ENCODE assay signal across 17 cellular contexts in genomic region chr5:172892713-172893112, GRCh38. TPM values are rescaled to one million over a fixed set of nuclear protein-coding genes. Genes with fewer than 3 reads are reported as not detected.
A peak's percentile ranks its signal among the peaks of the same experiment; 100 is the strongest.
DNase-seq lines count a peak whose midpoint lies in the region; ATAC-seq and TF ChIP-seq lines count a peak whose summit lies in the region.
"Had no signal": no experiment of that assay in that cellular context is flagged by ENCODE, and none has a peak within 500 bp of the region (broad histone marks: within the 10 kb centered on the region; RNA-seq: fewer than 3 reads in every experiment).

No MANE protein-coding gene starts in this region.

- H3K36me3 ChIP-seq in adrenal gland (replicated peaks in 1 of 2) = peaks cover 0 to 10% of the 10 kb centered on the region in 2 donors
- peaks cover 0 to 11% of the 10 kb centered on the region in 2 donors for H3K36me3 ChIP-seq in gastroesophageal sphincter
- peaks cover 6 to 25% (median 9%) of the 10 kb centered on the region in 3 donors for H3K36me3 ChIP-seq in tibial artery

- ATAC-seq in gastroesophageal sphincter = peak; percentile 34
- no peak for ATAC-seq in naive B cell (ENCODE audit: low read depth in 2 of 2)
- ATAC-seq: activated CD4-positive, alpha-beta T cell treated with anti-CD3 and anti-CD28 coated beads for 36 hours; activated T-cell treated with anti-CD3 and anti-CD28 coated beads, Interleukin-2, amount 50 U/mL, for 4 hours; K562 had no signal

- peak overlapping the region; percentile 41 to 72 (median 54) for H3K27ac Mint-ChIP-seq in naive B cell
- no peak overlapping the region for H3K27ac Mint-ChIP-seq in activated naive CD4-positive, alpha-beta T cell treated with anti-CD3 and anti-CD28 coated beads for 36 hours
- no peak overlapping the region for H3K27ac Mint-ChIP-seq in endothelial cell (ENCODE audit: unreplicated experiment)
- H3K27ac Mint-ChIP-seq: activated CD4-positive, alpha-beta T cell treated with anti-CD3 and anti-CD28 coated beads for 36 hours had no signal

- H3K27me3 ChIP-seq in adrenal gland (no peaks in the 10 kb centered on the region), gastroesophageal sphincter (no peaks in the 10 kb centered on the region), tibial artery (no peaks in the 10 kb centered on the region)

- H3K4me1 Mint-ChIP-seq in naive B cell (peaks cover under 1 to 10% (median 6%) of the 10 kb centered on the region in 3 donors), endothelial cell (ENCODE audit: unreplicated experiment) (peaks cover 36% of the 10 kb centered on the region)
- peaks cover 9% of the 10 kb centered on the region for H3K4me1 Mint-ChIP-seq in activated naive CD4-positive, alpha-beta T cell treated with anti-CD3 and anti-CD28 coated beads for 36 hours (ENCODE audit: low read depth)

- H3K27me3 Mint-ChIP-seq in naive B cell = no peaks in the 10 kb centered on the region
- no peaks in the 10 kb centered on the region for H3K27me3 Mint-ChIP-seq in activated naive CD4-positive, alpha-beta T cell treated with anti-CD3 and anti-CD28 coated beads for 36 hours (ENCODE audit: low read depth)
- peaks cover 8% of the 10 kb centered on the region for H3K27me3 Mint-ChIP-seq in endothelial cell (ENCODE audit: unreplicated experiment)
- H3K27me3 Mint-ChIP-seq: activated CD4-positive, alpha-beta T cell treated with anti-CD3 and anti-CD28 coated beads for 36 hours had no signal

- peak in 1 of 6 experiments; percentile 14 for TF ChIP-seq CTCF in adrenal gland (IDR thresholded peaks at IDR 0.05)
- peak in 2 of 4 experiments; percentile 21 to 51 for TF ChIP-seq CTCF in gastroesophageal sphincter (IDR thresholded peaks at IDR 0.05)
- no peak for TF ChIP-seq CTCF in tibial artery (IDR thresholded peaks at IDR 0.05)
- TF ChIP-seq CTCF in endothelial cell (IDR thresholded peaks at IDR 0.05; ENCODE audit: unreplicated experiment) = no peak

- TF ChIP-seq EP300 in gastroesophageal sphincter (IDR thresholded peaks at IDR 0.05) = no peak

- CTCF ChIA-PET in activated naive CD4-positive, alpha-beta T cell treated with anti-CD3 and anti-CD28 coated beads for 36 hours (lab: Charles Lee) = no interaction called here

- 65 to 86% (median 80%) methylated on average over 7 of the region's 7 CpGs for WGBS in adrenal gland, 4 donors
- WGBS in gastroesophageal sphincter (ENCODE audit: low coverage in 1 of 2), 2 donors = 42 to 70% methylated on average over 6 to 7 of the region's 7 CpGs

- intact Hi-C loops in adrenal gland (cut with DNase I) (no loop called here), tibial artery (cut with DNase I; ENCODE audit: low total_unique reads) (no loop called here)
- intact Hi-C loops in activated naive CD4-positive, alpha-beta T cell treated with anti-CD3 and anti-CD28 coated beads for 36 hours (cut with micrococcal nuclease) = no loop called here

- H3K9me3 ChIP-seq in adrenal gland (replicated peaks in 1 of 3) = no peaks in the 10 kb centered on the region
- H3K9me3 ChIP-seq in gastroesophageal sphincter = no peaks in the 10 kb centered on the region
- no peaks in the 10 kb centered on the region for H3K9me3 ChIP-seq in tibial artery

- H3K9me3 Mint-ChIP-seq in naive B cell (no peaks in the 10 kb centered on the region), endothelial cell (ENCODE audit: unreplicated experiment) (no peaks in the 10 kb centered on the region)
- H3K9me3 Mint-ChIP-seq in activated naive CD4-positive, alpha-beta T cell treated with anti-CD3 and anti-CD28 coated beads for 36 hours = no peaks in the 10 kb centered on the region
- H3K9me3 Mint-ChIP-seq: activated T-cell treated with anti-CD3 and anti-CD28 coated beads, Interleukin-2, amount 50 U/mL, for 4 hours had no signal

- H3K4me3 ChIP-seq in adrenal gland (no peak overlapping the region), gastroesophageal sphincter (no peak overlapping the region), tibial artery (no peak overlapping the region)
- H3K4me3 ChIP-seq: K562 had no signal

- H3K4me1 ChIP-seq in adrenal gland (replicated peaks in 1 of 2) (peaks cover 32 to 42% of the 10 kb centered on the region in 2 donors), gastroesophageal sphincter (peaks cover 5 to 81% (median 39%) of the 10 kb centered on the region in 3 donors), tibial artery (peaks cover 0 to 71% (median 39%) of the 10 kb centered on the region in 4 donors)

- TF ChIP-seq POLR2A in adrenal gland (IDR thresholded peaks at IDR 0.05) (no peak), gastroesophageal sphincter (IDR thresholded peaks at IDR 0.05) (no peak)

- H3K4me3 Mint-ChIP-seq in naive B cell (no peak overlapping the region), endothelial cell (ENCODE audit: unreplicated experiment) (no peak overlapping the region)
- H3K4me3 Mint-ChIP-seq in activated naive CD4-positive, alpha-beta T cell treated with anti-CD3 and anti-CD28 coated beads for 36 hours = no peak overlapping the region
- H3K4me3 Mint-ChIP-seq: activated CD4-positive, alpha-beta T cell treated with anti-CD3 and anti-CD28 coated beads for 36 hours; activated T-cell treated with anti-CD3 and anti-CD28 coated beads, Interleukin-2, amount 50 U/mL, for 4 hours had no signal

- H3K27ac ChIP-seq in adrenal gland (peak overlapping the region; percentile 83 to 87 (median 87)), gastroesophageal sphincter (peak overlapping the region; percentile 85 to 96 (median 94)), tibial artery (peak overlapping the region; percentile 86 to 96)

- H3K36me3 Mint-ChIP-seq in naive B cell = peaks cover under 1 to 14% of the 10 kb centered on the region in 2 donors
- peaks cover 4% of the 10 kb centered on the region for H3K36me3 Mint-ChIP-seq in activated naive CD4-positive, alpha-beta T cell treated with anti-CD3 and anti-CD28 coated beads for 36 hours (ENCODE audit: low read depth)
- peaks cover 15% of the 10 kb centered on the region for H3K36me3 Mint-ChIP-seq in endothelial cell (ENCODE audit: low read depth, unreplicated experiment)

- DNase-seq in adrenal gland = no peak
- DNase-seq in naive B cell = no peak
- no peak for DNase-seq in tibial artery
- no peak for DNase-seq in activated naive CD4-positive, alpha-beta T cell treated with anti-CD3 and anti-CD28 coated beads for 36 hours
- no peak for DNase-seq in NCI-H526 treated with DMSO at 0.1 percent for 48 hours (lab: John Stamatoyannopoulos, UW)
- DNase-seq in D341Med (ENCODE audit: low spot score) = no peak
- no peak for DNase-seq in endothelial cell (ENCODE audit: low spot score)
- DNase-seq: activated CD4-positive, alpha-beta T cell treated with anti-CD3 and anti-CD28 coated beads for 36 hours; activated T-cell treated with anti-CD3 and anti-CD28 coated beads, Interleukin-2, amount 50 U/mL, for 4 hours; amniotic stem cell; effector CD8-positive, alpha-beta T cell; islet precursor cell; NCI-H1417 treated with DMSO at 0.1 percent for 48 hours; stimulated activated CD4-positive, alpha-beta T cell treated with anti-CD3 and anti-CD28 coated beads, Interleukin-15, amount 100 ng/mL, for 24 hours; T-helper 1 cell had no signal

RNA-seq across cellular contexts. Expression of gene ERGIC1, which starts 58.7 kb away (rescaled TPM):
- total RNA-seq in adrenal gland = 100 to 1,000 TPM; 108 to 410 (median 254) TPM
- polyA plus RNA-seq in adrenal gland = 100 to 1,000 TPM in 2 of 3 donors, 10 to 100 TPM in 1; 71.9 to 450 (median 103) TPM
- 100 to 1,000 TPM; 116 to 172 (median 144) TPM for total RNA-seq in gastroesophageal sphincter
- 10 to 100 TPM; 53.2 to 86.1 (median 64.4) TPM for polyA plus RNA-seq in naive B cell (ENCODE audit: low read depth in 6 of 6)
- 10 to 100 TPM; 33.4 to 36.2 TPM for total RNA-seq in activated naive CD4-positive, alpha-beta T cell treated with anti-CD3 and anti-CD28 coated beads for 36 hours
- total RNA-seq in endothelial cell (ENCODE audit: unreplicated experiment) = 67.1 TPM

Comparison
In these comparisons a context has a peak if more than half of its experiments do, and no peak if none do; other contexts are left out.
1. H3K27ac Mint-ChIP-seq: peak in naive B cell (6 of 6); none in activated naive CD4-positive, alpha-beta T cell treated with anti-CD3 and anti-CD28 coated beads for 36 hours (single experiment) and endothelial cell (single experiment).
2. Peak in every context shown above with its lines, with median percentiles within 50 percentile points of each other: H3K27ac ChIP-seq.